In genomic region chr17:55451203-55451641, GRCh38 we compare ENCODE assay signal across 1 cellular context.
TF ChIP-seq lines count a peak whose summit lies in the region.

No MANE protein-coding gene starts in this region.

TF ChIP-seq in K562, 482 proteins besides CTCF, POLR2A, EP300 and RAD21 (continued from another document and continues in another):
- TF ChIP-seq E2F8 (IDR thresholded peaks at IDR 0.05; ENCODE audit: low read depth, partially characterized antibody) (peak; percentile 41), STAT5A (IDR thresholded peaks at IDR 0.05; ENCODE audit: borderline replicate concordance, low read length) (peak; percentile 95), RUNX1 (IDR thresholded peaks at IDR 0.05; ENCODE audit: low read depth) (no peak), ZNF165 (CRISPR knock-in tag; IDR thresholded peaks at IDR 0.05; ENCODE audit: borderline replicate concordance) (no peak), ATF7 (IDR thresholded peaks at IDR 0.05) (peak; percentile 59), PRPF4 (IDR thresholded peaks at IDR 0.05; ENCODE audit: insufficient read depth, low read depth, low read length, poor library complexity, severe bottlenecking) (no peak), MYBL2 (IDR thresholded peaks at IDR 0.05; ENCODE audit: low read depth) (no peak), MYBL2 (CRISPR knock-in tag; IDR thresholded peaks at IDR 0.05; ENCODE audit: borderline replicate concordance) (no peak), CTCFL (IDR thresholded peaks at IDR 0.05; ENCODE audit: borderline replicate concordance, insufficient read depth, low read depth, low read length, poor library complexity, severe bottlenecking) (no peak), FOXM1 (IDR thresholded peaks at IDR 0.05; ENCODE audit: low read depth) (peak; percentile 95), FOXM1 (CRISPR knock-in tag; IDR thresholded peaks at IDR 0.05; ENCODE audit: low read depth) (no peak), RBM15 (IDR thresholded peaks at IDR 0.05; ENCODE audit: insufficient read depth, low read length) (no peak), SFPQ (IDR thresholded peaks at IDR 0.05; ENCODE audit: low read depth, low read length) (no peak), CBFB (CRISPR knock-in tag; IDR thresholded peaks at IDR 0.05) (0 out of 2 replicates have a peak, but pooled peaks have one; percentile 49), CREB1 (IDR thresholded peaks at IDR 0.05) (peak; percentile 53; the same call in 1 of the 2 replicates), CREB1 (CRISPR knock-in tag; IDR thresholded peaks at IDR 0.05) (no peak), FOXK1 (CRISPR knock-in tag; IDR thresholded peaks at IDR 0.05; ENCODE audit: borderline replicate concordance) (no peak), ELF4 (CRISPR knock-in tag; IDR thresholded peaks at IDR 0.05) (0 out of 2 replicates have a peak, but pooled peaks have one; percentile 15), NFE2 (IDR thresholded peaks at IDR 0.05; ENCODE audit: low read depth) (0 out of 2 replicates have a peak, but pooled peaks have one; percentile 14), ZFX (CRISPR knock-in tag; IDR thresholded peaks at IDR 0.05) (no peak), TAF15 (IDR thresholded peaks at IDR 0.05; ENCODE audit: low read depth, low read length) (no peak), SMAD4 (CRISPR knock-in tag; conservative IDR thresholded peaks at IDR 0.05) (peak; percentile 79), NFYB (IDR thresholded peaks at IDR 0.05; ENCODE audit: extremely low read depth, insufficient read length) (no peak), CHD1 (IDR thresholded peaks at IDR 0.05; ENCODE audit: low read length) (no peak), HMGN3 (IDR thresholded peaks at IDR 0.05; ENCODE audit: borderline replicate concordance, extremely low read depth, insufficient read length, low read depth, low read length) (no peak), BRF1 (IDR thresholded peaks at IDR 0.05; ENCODE audit: borderline replicate concordance, extremely low read depth, insufficient read length) (no peak), ZBTB11 (CRISPR knock-in tag; IDR thresholded peaks at IDR 0.05) (peak in 1 of 3 experiments; percentile 93; a peak in 2 of 6 replicates), ZBTB8A (IDR thresholded peaks at IDR 0.05; ENCODE audit: partially characterized antibody) (no peak), ZNF263 (CRISPR knock-in tag; IDR thresholded peaks at IDR 0.05; ENCODE audit: borderline replicate concordance) (no peak), ZC3H4 (CRISPR knock-in tag; IDR thresholded peaks at IDR 0.05; ENCODE audit: borderline replicate concordance) (no peak), ARID1B (IDR thresholded peaks at IDR 0.05) (peak; percentile 98), DACH1 (IDR thresholded peaks at IDR 0.05; ENCODE audit: partially characterized antibody) (peak; percentile 83), ATF1 (CRISPR knock-in tag; IDR thresholded peaks at IDR 0.05) (no peak), ATF1 (tag; IDR thresholded peaks at IDR 0.05) (peak; percentile 46; the same call in 1 of the 2 replicates), ZNF384 (IDR thresholded peaks at IDR 0.05; ENCODE audit: low read depth, low read length) (no peak), ZNF146 (CRISPR knock-in tag; IDR thresholded peaks at IDR 0.05; ENCODE audit: unreplicated experiment) (no peak), KAT8 (IDR thresholded peaks at IDR 0.05; ENCODE audit: low read depth) (no peak), MCM3 (IDR thresholded peaks at IDR 0.05) (no peak), PHF21A (IDR thresholded peaks at IDR 0.05; ENCODE audit: borderline replicate concordance, low read depth) (no peak), ZNF133 (CRISPR knock-in tag; IDR thresholded peaks at IDR 0.05) (no peak), DDX20 (tag; IDR thresholded peaks at IDR 0.05; ENCODE audit: low read depth) (no peak), BCL6 (CRISPR knock-in tag; IDR thresholded peaks at IDR 0.05) (no peak), EHMT2 (IDR thresholded peaks at IDR 0.05) (peak; percentile 86), ZNF707 (CRISPR knock-in tag; conservative IDR thresholded peaks at IDR 0.05) (no peak), BRD9 (IDR thresholded peaks at IDR 0.05; ENCODE audit: low read depth, partially characterized antibody) (peak; percentile 82), ARID3B (CRISPR knock-in tag; IDR thresholded peaks at IDR 0.05; ENCODE audit: borderline replicate concordance) (no peak), KDM5B (IDR thresholded peaks at IDR 0.05; ENCODE audit: insufficient replicate concordance, low read depth, low read length) (no peak), ZNF717 (CRISPR knock-in tag; IDR thresholded peaks at IDR 0.05) (no peak), ZNF324 (CRISPR knock-in tag; IDR thresholded peaks at IDR 0.05) (no peak), ZNF57 (CRISPR knock-in tag; IDR thresholded peaks at IDR 0.05) (no peak), THRAP3 (IDR thresholded peaks at IDR 0.05; ENCODE audit: borderline replicate concordance) (no peak), MTA2 (IDR thresholded peaks at IDR 0.05; ENCODE audit: low read depth) (peak; percentile 96), SMAD1 (IDR thresholded peaks at IDR 0.05; ENCODE audit: low read depth, low read length, partially characterized antibody) (peak; percentile 65), RBM22 (IDR thresholded peaks at IDR 0.05; ENCODE audit: low read depth, low read length, poor library complexity, severe bottlenecking) (no peak), HNRNPUL1 (IDR thresholded peaks at IDR 0.05; ENCODE audit: low read length) (no peak), ZNF408 (CRISPR knock-in tag; IDR thresholded peaks at IDR 0.05; ENCODE audit: low read depth) (no peak), FOXA1 (IDR thresholded peaks at IDR 0.05; ENCODE audit: borderline replicate concordance) (peak; percentile 35; the same call in 1 of the 2 replicates), NFE2L1 (tag; IDR thresholded peaks at IDR 0.05; ENCODE audit: borderline replicate concordance, low read depth) (no peak), IFI16 (CRISPR knock-in tag; IDR thresholded peaks at IDR 0.05) (no peak), KHSRP (IDR thresholded peaks at IDR 0.05) (peak; percentile 76), TOE1 (IDR thresholded peaks at IDR 0.05; ENCODE audit: borderline replicate concordance) (0 out of 2 replicates have a peak, but pooled peaks have one; percentile 44), TOE1 (CRISPR knock-in tag; IDR thresholded peaks at IDR 0.05; ENCODE audit: borderline replicate concordance, low read depth) (no peak), LARP7 (IDR thresholded peaks at IDR 0.05) (no peak), MCM7 (IDR thresholded peaks at IDR 0.05) (no peak), SRSF7 (optimal IDR thresholded peaks at IDR 0.05; ENCODE audit: low read depth, low read length) (no peak), HSF4 (CRISPR knock-in tag; IDR thresholded peaks at IDR 0.05; ENCODE audit: borderline replicate concordance) (no peak), DPF2 (IDR thresholded peaks at IDR 0.05) (peak; percentile 98), ZNF232 (CRISPR knock-in tag; IDR thresholded peaks at IDR 0.05) (no peak), ZNF584 (CRISPR knock-in tag; IDR thresholded peaks at IDR 0.05; ENCODE audit: low read depth) (peak; percentile 86), TRIM28 (IDR thresholded peaks at IDR 0.05) (no peak), ASH1L (IDR thresholded peaks at IDR 0.05; ENCODE audit: borderline replicate concordance, low read depth, partially characterized antibody) (no peak), NFXL1 (CRISPR knock-in tag; IDR thresholded peaks at IDR 0.05) (no peak), ESRRB (CRISPR knock-in tag; IDR thresholded peaks at IDR 0.05; ENCODE audit: borderline replicate concordance) (no peak), C11orf30 (IDR thresholded peaks at IDR 0.05; ENCODE audit: low read depth) (no peak)
